14 cellular contexts compared by ENCODE assay signal in genomic region chr6:139706949-139707348, GRCh38.
"Had no signal": no experiment of that assay in that cellular context is flagged by ENCODE, and none has a peak within 500 bp of the region (broad histone marks: within the 10 kb centered on the region; RNA-seq: fewer than 3 reads in every experiment).

No MANE protein-coding gene starts in this region.

- H3K36me3 ChIP-seq: adrenal gland, neutrophil, thyroid gland had no signal

- H3K27me3 ChIP-seq: adrenal gland, neutrophil, thyroid gland had no signal

- ATAC-seq: activated CD4-positive, alpha-beta T cell treated with anti-CD3 and anti-CD28 coated beads for 36 hours; activated naive CD4-positive, alpha-beta T cell treated with anti-CD3 and anti-CD28 coated beads, Interleukin-2, amount 50 U/mL, for 72 hours; esophagus mucosa; natural killer cell treated with Interleukin-12 subunit alpha and Interleukin-12 subunit beta and Interleukin-15 and Interleukin-18, amount 100 ng/mL, for 72 hours had no signal

- H3K9me3 ChIP-seq: adrenal gland, neutrophil, thyroid gland had no signal

- DNase-seq: activated CD4-positive, alpha-beta memory T cell treated with anti-CD3 and anti-CD28 coated beads for 36 hours; activated CD4-positive, alpha-beta T cell treated with anti-CD3 and anti-CD28 coated beads for 36 hours; activated gamma-delta T cell treated with Interleukin-2 at 50 U/mL for 16 hours; activated T-cell treated with anti-CD3 and anti-CD28 coated beads for 4 hours; adrenal gland; cerebellar nuclear complex; effector CD4-positive, alpha-beta T cell; stimulated activated CD4-positive, alpha-beta T cell treated with anti-CD3 and anti-CD28 coated beads, Interleukin-2, amount 100 ng/mL, for 24 hours; stimulated activated naive CD4-positive, alpha-beta T cell treated with Interleukin-2 at 50 U/mL for 16 hours; thyroid gland had no signal

- H3K4me3 ChIP-seq: adrenal gland, thyroid gland had no signal

- H3K27ac ChIP-seq: neutrophil had no signal
